Comparison of ENCODE assay signal across 8 cellular contexts in the genomic region with DNA sequence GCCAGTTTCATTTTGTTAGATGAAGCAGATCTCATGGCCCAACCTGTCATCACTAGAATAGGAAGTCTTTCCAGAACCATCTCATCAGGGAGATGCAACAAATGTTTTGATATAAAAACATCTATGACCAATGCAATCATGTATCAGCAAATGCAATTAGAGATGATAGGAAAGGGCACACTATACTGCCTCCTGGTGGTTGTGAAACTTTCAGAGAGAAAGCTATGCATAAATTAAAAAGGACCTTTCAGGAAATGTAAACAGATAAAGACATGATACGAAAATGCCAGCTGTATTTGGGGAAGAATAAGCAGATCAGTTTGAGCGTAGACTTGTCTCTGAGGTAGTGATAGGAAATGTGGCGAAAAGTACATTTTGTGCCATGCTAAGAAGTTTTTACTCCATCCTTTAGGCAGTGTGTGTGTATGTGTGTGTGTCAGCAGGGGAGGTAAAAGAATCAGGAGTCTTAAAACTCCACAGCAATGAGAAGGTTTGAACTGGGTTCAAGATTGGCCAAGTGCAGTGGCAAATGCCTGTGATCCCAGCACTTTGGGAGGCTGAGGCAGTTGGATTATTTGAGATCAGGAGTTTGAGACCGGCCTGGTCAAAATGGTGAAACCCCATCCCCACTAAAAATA.
DNase-seq lines count a peak whose midpoint lies in the region; ATAC-seq and TF ChIP-seq lines count a peak whose summit lies in the region.

No MANE protein-coding gene starts in this region.

- no peaks in the 10 kb centered on the region for H3K27me3 ChIP-seq in left lung

- no peak overlapping the region for H3K27ac ChIP-seq in left lung

- no peaks in the 10 kb centered on the region for H3K9me3 ChIP-seq in left lung

- ATAC-seq in HG03354 (IDR thresholded peaks at IDR 0.05; ENCODE audit: poor library complexity, severe bottlenecking, unreplicated experiment) (peak; percentile 76), left lung (peak; percentile 67)

- H3K36me3 ChIP-seq in left lung = no peaks in the 10 kb centered on the region

- intact Hi-C loops in left lung (cut with DNase I) = no loop called here

- H3K4me3 ChIP-seq in left lung = no peak overlapping the region

- peak in 1 of 2 donors; percentile 38 for TF ChIP-seq CTCF in left lung (IDR thresholded peaks at IDR 0.05)

- peak; percentile 27 for DNase-seq in SIG-M5 treated with dmso at 0.1 percent for 504 hours (lab: John Stamatoyannopoulos, UW; ENCODE audit: unreplicated experiment)
- no peak for DNase-seq in SIG-M5 (lab: John Stamatoyannopoulos, UW)
- DNase-seq in SW480 (ENCODE audit: low spot score) = peak; percentile 12
- no peak for DNase-seq in left lung
- no peak for DNase-seq in activated effector memory CD4-positive, alpha-beta T cell treated with anti-CD3 and anti-CD28 coated beads, Interleukin-2, amount 50 U/mL, for 16 hours
- no peak for DNase-seq in NCI-H128 (lab: John Stamatoyannopoulos, UW; ENCODE audit: unreplicated experiment)
- no peak for DNase-seq in OCI-M2 (lab: John Stamatoyannopoulos, UW; ENCODE audit: unreplicated experiment)

- H3K4me1 ChIP-seq in left lung = no peaks in the 10 kb centered on the region

Comparison
In these comparisons a context has a peak if more than half of its experiments do, and no peak if none do; other contexts are left out.
1. DNase-seq: peak in SIG-M5 treated with dmso at 0.1 percent for 504 hours (single experiment) and SW480 (single experiment); none in SIG-M5 (single experiment), left lung (0 of 2), activated effector memory CD4-positive, alpha-beta T cell treated with anti-CD3 and anti-CD28 coated beads, Interleukin-2, amount 50 U/mL, for 16 hours (single experiment), NCI-H128 (single experiment) and OCI-M2 (single experiment).